Comparison of ENCODE assay signal across 22 cellular contexts in the genomic region with DNA sequence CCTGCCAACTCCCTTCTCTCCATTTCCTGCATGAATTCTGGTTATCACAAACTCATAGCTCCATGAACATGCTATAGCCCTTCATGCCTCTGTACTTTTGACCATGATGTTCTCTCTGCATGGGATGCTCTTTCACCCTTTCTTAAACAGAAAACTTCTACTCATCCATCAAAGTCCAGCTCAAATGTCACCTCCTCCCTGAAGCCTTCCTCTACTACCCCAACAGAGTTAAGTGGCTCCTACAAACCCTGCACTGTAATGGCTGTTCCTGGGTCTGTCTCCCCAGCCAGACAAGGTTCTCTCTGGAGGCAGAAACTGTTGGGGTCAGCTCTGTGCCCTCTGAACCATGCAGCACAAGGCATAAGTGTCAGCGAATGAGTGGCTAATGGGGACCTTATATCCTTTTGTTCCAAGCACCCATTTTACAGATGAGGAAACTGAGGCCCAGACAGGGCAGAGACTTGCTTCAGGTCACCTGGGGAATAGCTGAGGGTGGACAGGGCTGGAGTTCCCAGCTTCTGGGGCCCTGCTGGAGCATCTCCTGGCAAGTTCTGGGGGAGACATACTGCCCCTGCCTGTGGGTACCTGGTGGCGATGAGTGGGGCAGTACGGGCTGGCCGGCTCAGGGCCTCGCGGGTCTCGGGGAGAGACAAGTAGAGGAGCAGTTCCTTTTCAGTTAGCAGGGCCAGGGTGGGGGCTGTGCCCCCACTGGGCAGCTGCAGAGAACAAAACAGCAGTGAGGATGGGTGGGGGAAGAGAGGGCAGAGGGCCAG.
"Had no signal": no experiment of that assay in that cellular context is flagged by ENCODE, and none has a peak within 500 bp of the region (broad histone marks: within the 10 kb centered on the region; RNA-seq: fewer than 3 reads in every experiment).

No MANE protein-coding gene starts in this region.

- H3K27ac Mint-ChIP-seq: activated CD8-positive, alpha-beta T cell treated with anti-CD3 and anti-CD28 coated beads for 36 hours; activated naive CD4-positive, alpha-beta T cell treated with anti-CD3 and anti-CD28 coated beads, Interleukin-2, amount 10 ng/mL, durations not matched to agents 7 days and 5 days; activated naive CD8-positive, alpha-beta T cell treated with anti-CD3 and anti-CD28 coated beads, Interleukin-2, amount 50 U/mL, for 24 hours; immature natural killer cell; progenitor cell of endocrine pancreas; stimulated activated naive CD8-positive, alpha-beta T cell treated with anti-CD3 and anti-CD28 coated beads, Interleukin-15, Interleukin-2, amounts not matched to agents 100 ng/mL and 50 ng/mL, for 24 hours had no signal

- H3K27ac ChIP-seq: brain microvascular endothelial cell, gastroesophageal sphincter, heart right ventricle, transverse colon, vagina had no signal

- H3K9me3 Mint-ChIP-seq: activated CD8-positive, alpha-beta T cell treated with anti-CD3 and anti-CD28 coated beads for 36 hours; activated naive CD4-positive, alpha-beta T cell treated with anti-CD3 and anti-CD28 coated beads, Interleukin-2, amount 10 ng/mL, durations not matched to agents 7 days and 5 days; activated naive CD8-positive, alpha-beta T cell treated with anti-CD3 and anti-CD28 coated beads, Interleukin-2, amount 50 U/mL, for 24 hours; immature natural killer cell; nephron; stimulated activated naive CD8-positive, alpha-beta T cell treated with anti-CD3 and anti-CD28 coated beads, Interleukin-15, Interleukin-2, amounts not matched to agents 100 ng/mL and 50 ng/mL, for 24 hours had no signal

- H3K4me1 ChIP-seq: transverse colon, vagina had no signal

- H3K36me3 ChIP-seq: brain microvascular endothelial cell had no signal

- H3K9me3 ChIP-seq: gastroesophageal sphincter, heart right ventricle, transverse colon, vagina had no signal

- H3K27me3 Mint-ChIP-seq: activated CD8-positive, alpha-beta T cell treated with anti-CD3 and anti-CD28 coated beads for 36 hours; activated naive CD4-positive, alpha-beta T cell treated with anti-CD3 and anti-CD28 coated beads, Interleukin-2, amount 10 ng/mL, durations not matched to agents 7 days and 5 days; activated naive CD8-positive, alpha-beta T cell treated with anti-CD3 and anti-CD28 coated beads, Interleukin-2, amount 50 U/mL, for 24 hours; progenitor cell of endocrine pancreas; stimulated activated naive CD8-positive, alpha-beta T cell treated with anti-CD3 and anti-CD28 coated beads, Interleukin-15, Interleukin-2, amounts not matched to agents 100 ng/mL and 50 ng/mL, for 24 hours had no signal

- H3K4me3 ChIP-seq: gastroesophageal sphincter, heart right ventricle, transverse colon, vagina had no signal

- ATAC-seq: activated CD8-positive, alpha-beta T cell treated with anti-CD3 and anti-CD28 coated beads for 36 hours; activated naive CD8-positive, alpha-beta T cell treated with anti-CD3 and anti-CD28 coated beads, Interleukin-2, amount 50 U/mL, for 24 hours; esophagus mucosa; gastroesophageal sphincter; heart right ventricle had no signal

- H3K27me3 ChIP-seq: brain microvascular endothelial cell, gastroesophageal sphincter, heart right ventricle, transverse colon, vagina had no signal

- H3K4me3 Mint-ChIP-seq: activated CD8-positive, alpha-beta T cell treated with anti-CD3 and anti-CD28 coated beads for 36 hours; activated naive CD4-positive, alpha-beta T cell treated with anti-CD3 and anti-CD28 coated beads, Interleukin-2, amount 10 ng/mL, durations not matched to agents 7 days and 5 days; activated naive CD8-positive, alpha-beta T cell treated with anti-CD3 and anti-CD28 coated beads, Interleukin-2, amount 50 U/mL, for 24 hours; immature natural killer cell; nephron; stimulated activated naive CD8-positive, alpha-beta T cell treated with anti-CD3 and anti-CD28 coated beads, Interleukin-15, Interleukin-2, amounts not matched to agents 100 ng/mL and 50 ng/mL, for 24 hours had no signal

- H3K4me1 Mint-ChIP-seq: activated naive CD4-positive, alpha-beta T cell treated with anti-CD3 and anti-CD28 coated beads, Interleukin-2, amount 10 ng/mL, durations not matched to agents 7 days and 5 days; immature natural killer cell had no signal

- DNase-seq: activated CD4-positive, alpha-beta T cell treated with anti-CD3 and anti-CD28 coated beads for 48 hours; activated CD4-positive, CD25-positive, alpha-beta regulatory T cell; activated CD8-positive, alpha-beta T cell treated with anti-CD3 and anti-CD28 coated beads for 36 hours; activated naive CD4-positive, alpha-beta T cell treated with anti-CD3 and anti-CD28 coated beads, Interleukin-2, amount 10 ng/mL, durations not matched to agents 7 days and 5 days; activated naive CD8-positive, alpha-beta T cell treated with anti-CD3 and anti-CD28 coated beads, Interleukin-2, amount 50 U/mL, for 24 hours; activated T-cell treated with anti-CD3 and anti-CD28 coated beads, Interleukin-2, amount 50 U/mL, for 1 hour; brain microvascular endothelial cell; cerebellar nuclear complex; effector CD8-positive, alpha-beta T cell; heart right ventricle; immature natural killer cell; mesendoderm; stimulated activated CD4-positive, alpha-beta T cell treated with anti-CD3 and anti-CD28 coated beads, Interleukin-12 subunit alpha, Interleukin-12 subunit beta, amount 100 ng/mL, for 4 hours; stimulated activated CD4-positive, alpha-beta T cell treated with anti-CD3 and anti-CD28 coated beads, Interleukin-1b, Interleukin-23, amount 100 ng/mL, for 48 hours; stimulated activated CD8-positive, alpha-beta memory T cell treated with anti-CD3 and anti-CD28 coated beads, Interleukin-4, amount 100 ng/mL, for 48 hours; transverse colon had no signal
